In genomic region chr10:114328278-114328812, GRCh38 we compare ENCODE assay signal across 13 cellular contexts.
"Had no signal": no experiment of that assay in that cellular context is flagged by ENCODE, and none has a peak within 500 bp of the region (broad histone marks: within the 10 kb centered on the region; RNA-seq: fewer than 3 reads in every experiment).

No MANE protein-coding gene starts in this region.

- H3K4me2 ChIP-seq: hepatocyte had no signal

- H3K27me3 ChIP-seq: ascending aorta, hepatocyte, tibial artery had no signal

- H3K79me2 ChIP-seq: hepatocyte had no signal

- H3K27ac ChIP-seq: ascending aorta, hepatocyte, tibial artery had no signal

- H3K4me3 ChIP-seq: ascending aorta, hepatocyte, tibial artery had no signal

- H2AFZ ChIP-seq: hepatocyte had no signal

- H3K9me3 ChIP-seq: ascending aorta, tibial artery had no signal

- ATAC-seq: left lobe of liver; stimulated activated naive B cell treated with anti-CD40 and anti-IgM and Interleukin-4, amounts not matched to agents 10 μg/mL and 1 μg/mL and 100 μg/mL, for 72 hours had no signal

- H3K36me3 ChIP-seq: ascending aorta had no signal

- DNase-seq: activated CD4-positive, alpha-beta T cell treated with anti-CD3 and anti-CD28 coated beads, Interleukin-2, amount 50 U/mL, for 1 hour; activated CD4-positive, CD25-positive, alpha-beta regulatory T cell treated with anti-CD3 and anti-CD28 coated beads, Interleukin-2, amount 50 U/mL, for 72 hours; activated CD8-positive, alpha-beta memory T cell treated with anti-CD3 and anti-CD28 coated beads, Interleukin-2, amount 50 U/mL, for 4 hours; activated naive CD4-positive, alpha-beta T cell treated with anti-CD3 and anti-CD28 coated beads, Interleukin-2, amount 50 U/mL, for 16 hours; activated T-cell treated with anti-CD3 and anti-CD28 coated beads, Interleukin-2, amount 50 U/mL, for 4 hours; cerebellar nuclear complex; effector CD4-positive, alpha-beta T cell; mammary epithelial cell; stimulated activated naive B cell treated with anti-CD40 and anti-IgM and Interleukin-4, amounts not matched to agents 10 μg/mL and 1 μg/mL and 100 μg/mL, for 72 hours had no signal
